In the genomic region with DNA sequence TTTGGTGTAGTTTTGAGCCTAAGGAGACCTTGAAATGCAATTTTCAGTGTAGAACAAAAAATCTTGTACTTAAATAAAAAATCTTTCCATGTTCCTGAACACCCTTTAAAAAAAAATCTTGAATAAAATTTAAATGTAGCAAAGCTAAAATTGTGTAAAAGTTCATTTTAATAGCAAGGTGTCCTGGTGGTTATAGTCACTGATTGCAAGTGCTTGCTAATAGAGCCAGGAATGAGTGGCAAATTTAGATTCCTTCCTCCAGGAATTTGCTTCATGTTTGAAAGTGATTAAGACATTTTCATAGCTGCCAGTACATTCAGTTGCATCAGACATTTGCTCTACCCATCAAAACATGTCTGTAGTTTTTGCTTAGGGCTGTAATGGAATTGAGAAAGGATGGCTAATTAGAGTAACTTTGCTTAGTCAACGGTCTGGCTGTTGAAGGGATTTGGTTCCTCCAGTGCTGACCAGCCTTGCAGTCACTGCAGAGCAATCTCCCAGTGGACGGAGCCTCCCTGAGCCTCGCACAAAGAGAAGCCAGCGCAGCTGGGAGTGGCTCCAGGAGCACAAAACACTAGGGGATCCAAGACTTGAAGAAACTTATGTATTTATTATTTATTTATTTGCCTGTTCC, we compare ENCODE assay signal across 10 cellular contexts. TPM values are rescaled to one million over a fixed set of nuclear protein-coding genes. Genes with fewer than 3 reads are reported as not detected.
A peak's percentile ranks its signal among the peaks of the same experiment; 100 is the strongest.
DNase-seq lines count a peak whose midpoint lies in the region; ATAC-seq lines count a peak whose summit lies in the region.
"Had no signal": no experiment of that assay in that cellular context is flagged by ENCODE, and none has a peak within 500 bp of the region (broad histone marks: within the 10 kb centered on the region; RNA-seq: fewer than 3 reads in every experiment).

No MANE protein-coding gene starts in this region.

- no peak overlapping the region for H3K4me2 ChIP-seq in mesenchymal stem cell (ENCODE audit: low read length, poor library complexity, severe bottlenecking)

- no peak overlapping the region for H2AK5ac ChIP-seq in mesenchymal stem cell (ENCODE audit: low read length, severe bottlenecking)

- H3K9me3 ChIP-seq in ectodermal cell (ENCODE audit: control insufficient read depth, low read length) (no peaks in the 10 kb centered on the region), mesenchymal stem cell (ENCODE audit: control insufficient read depth, low read length) (no peaks in the 10 kb centered on the region), aorta (ENCODE audit: control insufficient read depth, low read length) (no peaks in the 10 kb centered on the region)

- intact Hi-C loops in aorta (cut with DNase I) = no loop called here

- H2AFZ ChIP-seq in mesenchymal stem cell (ENCODE audit: low read depth, low read length) = no peak overlapping the region

- no peak overlapping the region for H3K4ac ChIP-seq in mesenchymal stem cell (ENCODE audit: low read depth in 1 of 2, low read length in 2 of 2)

- H3K27ac ChIP-seq in ectodermal cell (ENCODE audit: insufficient read depth, low read depth, low read length, poor library complexity, severe bottlenecking) (peak overlapping the region; percentile 32), mesenchymal stem cell (ENCODE audit: low read length, poor library complexity, severe bottlenecking) (no peak overlapping the region), aorta (ENCODE audit: low read depth in 1 of 2, low read length in 2 of 2) (no peak overlapping the region)

- H3K14ac ChIP-seq in mesenchymal stem cell (ENCODE audit: low read length in 2 of 2) = no peak overlapping the region

- H3K36me3 Mint-ChIP-seq in activated CD8-positive, alpha-beta T cell treated with anti-CD3 and anti-CD28 coated beads, Interleukin-2, amount 10 ng/mL, durations not matched to agents 7 days and 5 days (ENCODE audit: low read depth) = no peaks in the 10 kb centered on the region

- H2BK5ac ChIP-seq in mesenchymal stem cell (ENCODE audit: low read depth, low read length, poor library complexity, severe bottlenecking) = no peak overlapping the region

- H3K27me3 ChIP-seq in ectodermal cell (ENCODE audit: control insufficient read depth, insufficient read depth, low read length, poor library complexity, severe bottlenecking) (no peaks in the 10 kb centered on the region), mesenchymal stem cell (ENCODE audit: control insufficient read depth in 1 of 2, insufficient read depth in 1 of 2, low read length in 2 of 2) (no peaks in the 10 kb centered on the region), aorta (ENCODE audit: control insufficient read depth in 1 of 2, insufficient read depth in 2 of 2, low read length in 1 of 2) (no peaks in the 10 kb centered on the region)

- H4K8ac ChIP-seq in mesenchymal stem cell (ENCODE audit: low read length) = no peak overlapping the region

- H2BK15ac ChIP-seq in mesenchymal stem cell (ENCODE audit: low read depth, poor library complexity, severe bottlenecking) = no peak overlapping the region

- peak overlapping the region; percentile 66 for H3K9ac ChIP-seq in mesenchymal stem cell (ENCODE audit: low read length)

- H3K27ac Mint-ChIP-seq in activated CD8-positive, alpha-beta T cell treated with anti-CD3 and anti-CD28 coated beads, Interleukin-2, amount 10 ng/mL, durations not matched to agents 7 days and 5 days = no peak overlapping the region

- H3K36me3 ChIP-seq in ectodermal cell (ENCODE audit: control insufficient read depth, insufficient read depth, low read length) (no peaks in the 10 kb centered on the region), mesenchymal stem cell (ENCODE audit: control insufficient read depth in 1 of 2, insufficient read depth in 2 of 2, low read depth in 1 of 2, low read length in 2 of 2) (no peaks in the 10 kb centered on the region), aorta (ENCODE audit: control insufficient read depth in 1 of 2, insufficient read depth in 2 of 2, low read length in 1 of 2) (no peaks in the 10 kb centered on the region)

- peaks cover 11% of the 10 kb centered on the region for H3K4me1 ChIP-seq in ectodermal cell (ENCODE audit: control insufficient read depth, insufficient read depth, low read length)
- H3K4me1 ChIP-seq in mesenchymal stem cell (ENCODE audit: control insufficient read depth, insufficient read depth, low read depth, low read length) = peaks cover 3% of the 10 kb centered on the region
- no peaks in the 10 kb centered on the region for H3K4me1 ChIP-seq in aorta (ENCODE audit: control insufficient read depth in 1 of 2, insufficient read depth in 2 of 2, low read length in 2 of 2)

- no peak overlapping the region for H2BK12ac ChIP-seq in mesenchymal stem cell (ENCODE audit: low read length in 2 of 2)

- CTCF ChIA-PET in activated CD8-positive, alpha-beta T cell treated with anti-CD3 and anti-CD28 coated beads, Interleukin-2, amount 10 ng/mL, durations not matched to agents 7 days and 5 days (lab: Charles Lee) = no interaction called here

- POLR2A ChIA-PET in activated CD8-positive, alpha-beta T cell treated with anti-CD3 and anti-CD28 coated beads, Interleukin-2, amount 10 ng/mL, durations not matched to agents 7 days and 5 days (lab: Charles Lee) = no interaction called here

- DNase-seq in NCI-H2171 treated with DMSO at 0.1 percent for 48 hours (lab: John Stamatoyannopoulos, UW) (peak; percentile 25), NCI-H2171 (lab: John Stamatoyannopoulos, UW) (no peak), mesenchymal stem cell (peak; percentile 79), aorta (peak in 1 of 2 donors; percentile 81), RKO (ENCODE audit: low spot score) (no peak)
- DNase-seq in stimulated activated naive CD8-positive, alpha-beta T cell treated with anti-CD3 and anti-CD28 coated beads, Interleukin-15, Interleukin-2, amounts not matched to agents 100 U/mL and 50 U/mL, for 24 hours = no peak
- DNase-seq in activated CD8-positive, alpha-beta T cell treated with anti-CD3 and anti-CD28 coated beads, Interleukin-2, amount 10 ng/mL, durations not matched to agents 7 days and 5 days = no peak
- DNase-seq: 8988T, dermis blood vessel endothelial cell had no signal

- H3K9me3 Mint-ChIP-seq in activated CD8-positive, alpha-beta T cell treated with anti-CD3 and anti-CD28 coated beads, Interleukin-2, amount 10 ng/mL, durations not matched to agents 7 days and 5 days (ENCODE audit: insufficient read depth) = no peaks in the 10 kb centered on the region

- H3K4me3 ChIP-seq in ectodermal cell (ENCODE audit: insufficient read depth, low read depth, low read length) (no peak overlapping the region), mesenchymal stem cell (ENCODE audit: insufficient read depth in 1 of 2, low read depth in 1 of 2, low read length in 2 of 2) (peak overlapping the region in 1 of 2 experiments; percentile 16), aorta (ENCODE audit: low read length in 2 of 2) (no peak overlapping the region)

- no peak overlapping the region for H2BK120ac ChIP-seq in mesenchymal stem cell (ENCODE audit: low read depth, low read length)

- H3K23ac ChIP-seq in mesenchymal stem cell (ENCODE audit: low read length in 2 of 2) = no peak overlapping the region

- no peaks in the 10 kb centered on the region for H3K4me1 Mint-ChIP-seq in activated CD8-positive, alpha-beta T cell treated with anti-CD3 and anti-CD28 coated beads, Interleukin-2, amount 10 ng/mL, durations not matched to agents 7 days and 5 days (ENCODE audit: low read depth)

- H3K27me3 Mint-ChIP-seq in activated CD8-positive, alpha-beta T cell treated with anti-CD3 and anti-CD28 coated beads, Interleukin-2, amount 10 ng/mL, durations not matched to agents 7 days and 5 days (ENCODE audit: low read depth) = peaks cover 21% of the 10 kb centered on the region

- peak; percentile 64 for ATAC-seq in aorta (ENCODE audit: low FRiP score)
- no peak for ATAC-seq in stimulated activated naive CD8-positive, alpha-beta T cell treated with anti-CD3 and anti-CD28 coated beads, Interleukin-15, Interleukin-2, amounts not matched to agents 100 U/mL and 50 U/mL, for 24 hours
- no peak for ATAC-seq in activated CD8-positive, alpha-beta T cell treated with anti-CD3 and anti-CD28 coated beads, Interleukin-2, amount 10 ng/mL, durations not matched to agents 7 days and 5 days

- no peak overlapping the region for H3K4me3 Mint-ChIP-seq in activated CD8-positive, alpha-beta T cell treated with anti-CD3 and anti-CD28 coated beads, Interleukin-2, amount 10 ng/mL, durations not matched to agents 7 days and 5 days

- H3K18ac ChIP-seq in mesenchymal stem cell (ENCODE audit: low read depth in 1 of 2, low read length in 2 of 2) = no peak overlapping the region

- peaks cover 7% of the 10 kb centered on the region for H3K79me1 ChIP-seq in mesenchymal stem cell (replicated peaks; ENCODE audit: low read length, poor library complexity, severe bottlenecking)

- 37 to 54% methylated on average over 4 of the region's 4 CpGs for WGBS in ectodermal cell, 2 experiments
- WGBS in mesenchymal stem cell = 82% methylated on average over 4 of the region's 4 CpGs
- WGBS in aorta, 2 donors = 39 to 43% methylated on average over 4 of the region's 4 CpGs

- H4K91ac ChIP-seq in mesenchymal stem cell (ENCODE audit: low read length) = no peak overlapping the region

RNA-seq across cellular contexts. Expression of gene AKAP12, which starts 36.5 kb away (rescaled TPM):
- 55.3 TPM for polyA plus RNA-seq in ectodermal cell (2013, experiment 1 of 4)
- 62.2 TPM for polyA plus RNA-seq in ectodermal cell (2013, experiment 2 of 4)
- 45.5 TPM for polyA plus RNA-seq in ectodermal cell (2013, experiment 3 of 4)
- 48.8 TPM for polyA plus RNA-seq in ectodermal cell (2013, experiment 4 of 4)
- 62.5 TPM for polyA plus RNA-seq in mesenchymal stem cell (2013, experiment 1 of 2)
- polyA plus RNA-seq in mesenchymal stem cell (2013, experiment 2 of 2) = 58.1 TPM
- 100 to 1,000 TPM in 1 of 2 donors, 10 to 100 TPM in 1; 77.7 to 101 TPM for total RNA-seq in aorta
- 10 to 100 TPM; 19.2 to 69.3 TPM for polyA plus RNA-seq in aorta
- total RNA-seq in activated CD8-positive, alpha-beta T cell treated with anti-CD3 and anti-CD28 coated beads, Interleukin-2, amount 10 ng/mL, durations not matched to agents 7 days and 5 days = under 1 TPM; 0.05 to 0.08 TPM

Comparison
In these comparisons a context has a peak if more than half of its experiments do, and no peak if none do; other contexts are left out.
1. DNase-seq: peak in NCI-H2171 treated with DMSO at 0.1 percent for 48 hours (single experiment) and mesenchymal stem cell (single experiment); none in NCI-H2171 (single experiment), stimulated activated naive CD8-positive, alpha-beta T cell treated with anti-CD3 and anti-CD28 coated beads, Interleukin-15, Interleukin-2, amounts not matched to agents 100 U/mL and 50 U/mL, for 24 hours (single experiment), activated CD8-positive, alpha-beta T cell treated with anti-CD3 and anti-CD28 coated beads, Interleukin-2, amount 10 ng/mL, durations not matched to agents 7 days and 5 days (single experiment) and RKO (single experiment).
2. RNA of gene AKAP12, which starts 36.5 kb away (total RNA-seq): 77.7 to 101 TPM in aorta; 0.05 to 0.08 TPM in activated CD8-positive, alpha-beta T cell treated with anti-CD3 and anti-CD28 coated beads, Interleukin-2, amount 10 ng/mL, durations not matched to agents 7 days and 5 days; every median in the first group is over 10 times any median in the second.